ENCODE assay signal across 1 cellular context in genomic region chrX:41333994-41334865, GRCh38.
TF ChIP-seq lines count a peak whose summit lies in the region.

DDX3X (plus strand) TSS chrX:41334162; CDS start chrX:41334253, 91 bp downstream.

TF ChIP-seq in HEK293, 187 proteins besides CTCF, POLR2A, EP300 and RAD21 (continued from another document and continues in another):
- TF ChIP-seq ZNF792 (tag by site-specific recombination; IDR thresholded peaks at IDR 0.05) (no peak), ZNF488 (tag by site-specific recombination; IDR thresholded peaks at IDR 0.05) (no peak), ZNF549 (tag by site-specific recombination; IDR thresholded peaks at IDR 0.05) (no peak), GLI2 (tag by site-specific recombination; IDR thresholded peaks at IDR 0.05; ENCODE audit: borderline replicate concordance, low read depth) (peak; percentile 24; the same call in 1 of the 2 replicates), SP7 (tag by site-specific recombination; IDR thresholded peaks at IDR 0.05) (no peak), ZNF10 (tag by site-specific recombination; IDR thresholded peaks at IDR 0.05) (peak; percentile 70; the same call in 1 of the 2 replicates), ZNF335 (tag by site-specific recombination; conservative IDR thresholded peaks at IDR 0.05) (peak; percentile 45), ATF2 (tag by site-specific recombination; IDR thresholded peaks at IDR 0.05; ENCODE audit: low read depth) (peak; percentile 77), ZSCAN18 (tag by site-specific recombination; IDR thresholded peaks at IDR 0.05) (no peak), ZNF624 (tag by site-specific recombination; IDR thresholded peaks at IDR 0.05) (0 out of 2 replicates have a peak, but pooled peaks have one; percentile 31), ZBTB8A (tag by site-specific recombination; IDR thresholded peaks at IDR 0.05) (no peak), ZNF394 (tag by site-specific recombination; IDR thresholded peaks at IDR 0.05; ENCODE audit: borderline replicate concordance) (peak; percentile 48; the same call in 1 of the 2 replicates), ZNF704 (tag by site-specific recombination; IDR thresholded peaks at IDR 0.05) (0 out of 2 replicates have a peak, but pooled peaks have one; percentile 16), HIC1 (tag by site-specific recombination; IDR thresholded peaks at IDR 0.05) (0 out of 2 replicates have a peak, but pooled peaks have one; percentile 10), GLIS2 (tag by site-specific recombination; IDR thresholded peaks at IDR 0.05) (peak; percentile 90), TSHZ1 (tag by site-specific recombination; IDR thresholded peaks at IDR 0.05; ENCODE audit: borderline replicate concordance) (no peak), ZNF223 (tag by site-specific recombination; IDR thresholded peaks at IDR 0.05) (0 out of 2 replicates have a peak, but pooled peaks have one; percentile 10), GLIS1 (tag by site-specific recombination; IDR thresholded peaks at IDR 0.05) (peak; percentile 76), ZNF174 (tag by site-specific recombination; IDR thresholded peaks at IDR 0.05) (no peak), ZNF580 (tag by site-specific recombination; IDR thresholded peaks at IDR 0.05) (0 out of 2 replicates have a peak, but pooled peaks have one; percentile 11), ZNF366 (tag by site-specific recombination; conservative IDR thresholded peaks at IDR 0.05) (no peak), ZNF157 (tag by site-specific recombination; IDR thresholded peaks at IDR 0.05) (no peak), INSM2 (tag by site-specific recombination; IDR thresholded peaks at IDR 0.05) (peak; percentile 62; the same call in 1 of the 2 replicates), ZNF473 (tag by site-specific recombination; IDR thresholded peaks at IDR 0.05) (no peak), ZBTB11 (tag by site-specific recombination; conservative IDR thresholded peaks at IDR 0.05; ENCODE audit: low read depth) (peak; percentile 79), ZNF530 (tag by site-specific recombination; IDR thresholded peaks at IDR 0.05; ENCODE audit: low read depth) (no peak), OVOL3 (tag by site-specific recombination; IDR thresholded peaks at IDR 0.05) (peak; percentile 33; the same call in 1 of the 2 replicates), ZNF600 (tag by site-specific recombination; IDR thresholded peaks at IDR 0.05) (peak; percentile 15; the same call in 1 of the 2 replicates), GFI1B (tag by site-specific recombination; IDR thresholded peaks at IDR 0.05) (no peak), ZNF433 (tag by site-specific recombination; IDR thresholded peaks at IDR 0.05; ENCODE audit: low read depth) (no peak), ZNF645 (tag by site-specific recombination; IDR thresholded peaks at IDR 0.05) (no peak; the same call in 1 of the 2 replicates), MYNN (tag by site-specific recombination; IDR thresholded peaks at IDR 0.05; ENCODE audit: borderline replicate concordance) (no peak), ZNF501 (tag by site-specific recombination; IDR thresholded peaks at IDR 0.05) (peak; percentile 66; the same call in 1 of the 2 replicates), ZFP41 (tag by site-specific recombination; IDR thresholded peaks at IDR 0.05; ENCODE audit: borderline replicate concordance) (no peak), ZNF664 (tag by site-specific recombination; IDR thresholded peaks at IDR 0.05) (no peak), ZSCAN23 (tag by site-specific recombination; IDR thresholded peaks at IDR 0.05) (no peak), ZNF558 (tag by site-specific recombination; IDR thresholded peaks at IDR 0.05) (no peak), ZNF629 (tag by site-specific recombination; IDR thresholded peaks at IDR 0.05) (no peak; the same call in 1 of the 2 replicates), KLF1 (tag by site-specific recombination; IDR thresholded peaks at IDR 0.05) (peak; percentile 27; the same call in 1 of the 2 replicates), ZNF391 (tag by site-specific recombination; IDR thresholded peaks at IDR 0.05; ENCODE audit: borderline replicate concordance, low read depth) (0 out of 2 replicates have a peak, but pooled peaks have one; percentile 24), ZNF544 (tag by site-specific recombination; IDR thresholded peaks at IDR 0.05) (no peak), ZNF621 (tag by site-specific recombination; IDR thresholded peaks at IDR 0.05) (no peak)
